In the genomic region with DNA sequence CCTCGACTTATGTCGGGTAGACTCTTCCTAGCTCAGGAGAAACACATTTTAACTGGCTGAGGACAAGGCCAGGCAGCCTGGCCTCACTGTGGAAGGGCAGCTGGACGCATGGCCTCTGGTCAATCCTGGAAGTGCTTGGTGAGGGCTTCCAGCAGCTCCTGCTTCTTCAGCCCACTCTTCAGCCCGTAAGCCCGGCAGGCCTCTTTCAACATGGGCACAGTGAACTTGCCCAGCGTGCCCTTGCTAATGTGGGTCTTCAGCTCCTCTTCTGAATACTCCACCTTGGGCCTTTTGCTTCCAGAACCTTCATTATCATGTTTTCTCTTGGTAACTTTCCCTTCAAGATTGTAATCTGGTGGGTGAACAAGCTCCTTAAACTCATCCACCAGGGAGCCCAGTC, we compare ENCODE assay signal across 6 cellular contexts.
DNase-seq lines count a peak whose midpoint lies in the region; ATAC-seq, FAIRE-seq and TF ChIP-seq lines count a peak whose summit lies in the region.
"Not testable (repeated sequence)": the region's sequence is repeated elsewhere in the genome, so short reads cannot be mapped to it uniquely, and the experiment has no call there.

No MANE protein-coding gene starts in this region.

- WGBS in A549 (ENCODE audit: missing lambda C conversion rate) = 26% methylated on average over 4 of the region's 6 CpGs
- 73 to 81% methylated on average over 4 to 6 of the region's 6 CpGs for WGBS in lung, 2 donors

- not testable (repeated sequence) for H3K27ac Mint-ChIP-seq in osteocyte (ENCODE audit: unreplicated experiment); type B pancreatic cell

- H3K36me3 Mint-ChIP-seq in osteocyte (ENCODE audit: unreplicated experiment); type B pancreatic cell: not testable (repeated sequence)

- H3K27me3 ChIP-seq in right atrium auricular region; lung (ENCODE audit: control insufficient read depth, insufficient read depth): not testable (repeated sequence)

- H3K4me3 ChIP-seq in A549, coronary artery, right atrium auricular region, lung: not testable (repeated sequence)

- not testable (repeated sequence) for TF ChIP-seq EP300 in A549 (IDR thresholded peaks at IDR 0.05)

- H3K9me3 ChIP-seq in A549; right atrium auricular region; lung (ENCODE audit: control insufficient read depth in 2 of 2, insufficient read depth in 1 of 2, low read length in 1 of 2): not testable (repeated sequence)

- not testable (repeated sequence) for H3K36me3 ChIP-seq in right atrium auricular region; lung (ENCODE audit: control insufficient read depth in 2 of 2, insufficient read depth in 2 of 2, low read length in 2 of 2)

- not testable (repeated sequence) for H3K4me2 ChIP-seq in A549

- not testable (repeated sequence) for H3K27ac ChIP-seq in A549; coronary artery; right atrium auricular region; lung (ENCODE audit: low read depth in 1 of 2, low read length in 1 of 2)

- TF ChIP-seq RAD21 in A549 (conservative IDR thresholded peaks at IDR 0.05 in 1 of 2, IDR thresholded peaks at IDR 0.05 in 1 of 2) = not testable (repeated sequence)

- TF ChIP-seq POLR2A in A549 (IDR thresholded peaks at IDR 0.05; ENCODE audit: low read length) = not testable (repeated sequence)

- H3K4me3 Mint-ChIP-seq in osteocyte (ENCODE audit: unreplicated experiment); type B pancreatic cell: not testable (repeated sequence)

- POLR2A ChIA-PET in A549 (lab: Yijun Ruan, JAX) = not testable (repeated sequence)

- H3K9me3 Mint-ChIP-seq in osteocyte (ENCODE audit: unreplicated experiment) = peaks cover 17% of the 10 kb centered on the region
- not testable (repeated sequence) for H3K9me3 Mint-ChIP-seq in type B pancreatic cell

- H3K4me1 Mint-ChIP-seq in osteocyte (ENCODE audit: unreplicated experiment); type B pancreatic cell (ENCODE audit: unreplicated experiment): not testable (repeated sequence)

- CTCF ChIA-PET in A549 (lab: Yijun Ruan, JAX) = interaction anchor here (0.8 kb wide), 1 partner anchor 134 kb away, joined by 3 read pairs; no protein-coding TSS in a partner anchor

- H3K27me3 Mint-ChIP-seq in osteocyte (ENCODE audit: unreplicated experiment); type B pancreatic cell: not testable (repeated sequence)

- H3K4me1 ChIP-seq in A549; right atrium auricular region; lung (ENCODE audit: control insufficient read depth in 2 of 2, insufficient read depth in 2 of 2, low read length in 2 of 2): not testable (repeated sequence)

- peak; percentile 87 for FAIRE-seq in A549 (lab: Jason Lieb, UNC)

- TF ChIP-seq CTCF in A549 (IDR thresholded peaks at IDR 0.05); coronary artery (IDR thresholded peaks at IDR 0.05); right atrium auricular region (IDR thresholded peaks at IDR 0.05); lung (IDR thresholded peaks at IDR 0.05; ENCODE audit: control extremely low read depth, extremely low read depth); osteocyte (IDR thresholded peaks at IDR 0.05); type B pancreatic cell (conservative IDR thresholded peaks at IDR 0.05): not testable (repeated sequence)

- not testable (repeated sequence) for ATAC-seq in A549; lung (ENCODE audit: insufficient read depth, low FRiP score)

- DNase-seq in A549 (ENCODE audit: low read depth in 1 of 2, low spot score in 1 of 2) = not testable (repeated sequence)
- DNase-seq in coronary artery (ENCODE audit: low spot score) (peak; percentile 21), right atrium auricular region (ENCODE audit: low spot score) (peak; percentile 40), lung (ENCODE audit: low spot score) (peak; percentile 13), osteocyte (ENCODE audit: extremely low spot score, unreplicated experiment) (peak; percentile 63), type B pancreatic cell (ENCODE audit: extremely low spot score, unreplicated experiment) (peak; percentile 6)
